Comparison of ENCODE assay signal across 11 cellular contexts in the genomic region with DNA sequence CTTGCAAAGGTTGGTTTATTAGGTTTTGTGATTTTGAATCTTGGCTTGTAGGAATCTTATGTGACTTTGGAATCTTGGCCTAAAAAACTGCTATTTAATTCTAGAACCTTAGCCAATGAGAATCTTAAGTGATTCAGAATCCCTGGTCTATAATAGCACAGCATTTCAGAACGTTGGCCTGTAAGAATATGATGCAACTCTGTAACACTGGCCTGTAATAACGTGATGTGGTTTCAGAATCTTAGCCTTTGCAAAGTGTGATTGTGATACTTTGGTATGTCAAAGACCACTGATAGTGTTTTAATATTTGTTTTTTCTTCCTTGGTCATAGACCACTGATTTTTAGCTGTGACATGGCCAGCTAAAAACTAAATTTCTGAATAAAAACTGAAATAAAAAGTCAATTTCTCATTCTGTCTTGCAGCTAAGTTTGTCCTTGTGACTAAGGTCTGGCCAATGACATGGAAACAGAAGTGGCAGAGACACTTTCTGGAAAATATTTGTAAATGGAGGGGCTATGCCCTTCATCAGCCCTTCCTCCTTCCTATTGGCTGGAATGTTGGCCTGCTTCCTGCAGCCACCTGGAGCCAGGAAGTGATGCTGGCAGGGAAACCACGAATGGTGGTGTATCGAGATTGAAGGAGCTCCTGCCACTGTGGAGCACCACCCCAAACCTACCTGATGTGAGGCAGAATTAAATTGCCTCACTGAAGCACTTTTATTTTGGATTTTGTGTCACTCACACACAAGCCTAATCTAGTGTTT. TPM values are rescaled to one million over a fixed set of nuclear protein-coding genes. Genes with fewer than 3 reads are reported as not detected.
DNase-seq lines count a peak whose midpoint lies in the region; FAIRE-seq and TF ChIP-seq lines count a peak whose summit lies in the region.
"Had no signal": no experiment of that assay in that cellular context is flagged by ENCODE, and none has a peak within 500 bp of the region (broad histone marks: within the 10 kb centered on the region; RNA-seq: fewer than 3 reads in every experiment).

No MANE protein-coding gene starts in this region.

- H3K36me3 Mint-ChIP-seq in endodermal cell (ENCODE audit: low read depth), result no peaks in the 10 kb centered on the region

- peak; percentile 37 for DNase-seq in NOMO-1 treated with DMSO at 0.1 percent for 48 hours (lab: John Stamatoyannopoulos, UW; ENCODE audit: unreplicated experiment)
- no peak for DNase-seq in NOMO-1 treated with dmso at 0.1 percent for 144 hours (lab: John Stamatoyannopoulos, UW; ENCODE audit: unreplicated experiment)
- DNase-seq in adipocyte (ENCODE audit: low read depth), result peak; percentile 94
- peak; percentile 78 for DNase-seq in glomerular visceral epithelial cell (ENCODE audit: extremely low spot score)
- peak; percentile 35 for DNase-seq in urothelium cell line (ENCODE audit: low spot score)
- DNase-seq in GM13976 (ENCODE audit: low spot score), result no peak
- no peak for DNase-seq in endodermal cell
- no peak for DNase-seq in spleen

- H3K9me3 Mint-ChIP-seq in endodermal cell, result peaks cover 22% of the 10 kb centered on the region

- TF ChIP-seq POLR2A in spleen (IDR thresholded peaks at IDR 0.05), result no peak

- no peak overlapping the region for H3K4me3 Mint-ChIP-seq in endodermal cell

- 93 to 100% methylated on average over 4 of the region's 4 CpGs for WGBS in endodermal cell (ENCODE audit: insufficient coverage in 1 of 2, insufficient read length in 1 of 2), 2 experiments
- 43 to 66% (median 59%) methylated on average over 4 of the region's 4 CpGs for WGBS in spleen, 5 donors

- peak; percentile 53 for FAIRE-seq in urothelium cell line (lab: Jason Lieb, UNC)
- FAIRE-seq: colon had no signal

- H3K4me3 ChIP-seq in adipocyte (ENCODE audit: low read length) (peak overlapping the region; percentile 6), endodermal cell (ENCODE audit: low read length) (no peak overlapping the region), spleen (no peak overlapping the region)
- H3K4me3 ChIP-seq: hepatocyte had no signal

- H3K27me3 ChIP-seq in adipocyte (replicated peaks; ENCODE audit: control insufficient read depth, insufficient read depth, low read length) (no peaks in the 10 kb centered on the region), endodermal cell (ENCODE audit: control insufficient read depth, insufficient read depth, low read length, poor library complexity, severe bottlenecking) (no peaks in the 10 kb centered on the region), spleen (replicated peaks in 1 of 7) (no peaks in the 10 kb centered on the region)
- H3K27me3 ChIP-seq: hepatocyte had no signal

- H3K9me3 ChIP-seq in adipocyte (ENCODE audit: control insufficient read depth, low read length), result peaks cover 19% of the 10 kb centered on the region
- H3K9me3 ChIP-seq in endodermal cell (ENCODE audit: control insufficient read depth, low read length), result peaks cover 26% of the 10 kb centered on the region
- H3K9me3 ChIP-seq in spleen, result peaks cover 3 to 31% (median 27%) of the 10 kb centered on the region in 8 donors

- H3K4me1 Mint-ChIP-seq in endodermal cell, result no peaks in the 10 kb centered on the region

- in situ Hi-C loops in GM13976 (cut with MboI; ENCODE audit: low sequenced_read_pairs, unreplicated experiment), result loop anchor here (25.0 kb wide), 1 partner anchor 224 kb away; no protein-coding TSS in a partner anchor

- TF ChIP-seq CTCF in GM13976 (IDR thresholded peaks at IDR 0.05; ENCODE audit: borderline replicate concordance, control extremely low read depth, extremely low read depth, insufficient read depth, missing control alignments) (no peak), endodermal cell (conservative IDR thresholded peaks at IDR 0.05) (no peak), spleen (IDR thresholded peaks at IDR 0.05 in 8 of 11, conservative IDR thresholded peaks at IDR 0.05 in 3 of 11) (no peak)

- H3K9ac ChIP-seq in adipocyte (ENCODE audit: low read length), result peak overlapping the region; percentile 78
- no peak overlapping the region for H3K9ac ChIP-seq in endodermal cell (ENCODE audit: extremely low read depth, low read length, poor library complexity, severe bottlenecking)

- intact Hi-C loops in spleen (cut with DNase I; ENCODE audit: low total_unique reads), result no loop called here

- no peak overlapping the region for H3K27ac Mint-ChIP-seq in endodermal cell

- H3K27ac ChIP-seq in endodermal cell (ENCODE audit: low read depth, low read length), result no peak overlapping the region
- H3K27ac ChIP-seq in spleen, result no peak overlapping the region
- H3K27ac ChIP-seq: 22Rv1, hepatocyte had no signal

- no peaks in the 10 kb centered on the region for H3K36me3 ChIP-seq in adipocyte (ENCODE audit: control insufficient read depth, insufficient read depth, low read length, severe bottlenecking)
- H3K36me3 ChIP-seq in endodermal cell (ENCODE audit: control insufficient read depth, insufficient read depth, low read length), result no peaks in the 10 kb centered on the region
- no peaks in the 10 kb centered on the region for H3K36me3 ChIP-seq in spleen

- H3K27me3 Mint-ChIP-seq in endodermal cell (ENCODE audit: insufficient read depth), result no peaks in the 10 kb centered on the region

- H3K4me1 ChIP-seq in adipocyte (ENCODE audit: control insufficient read depth, insufficient read depth, low read length) (peaks cover 25% of the 10 kb centered on the region), endodermal cell (ENCODE audit: control insufficient read depth, insufficient read depth, low read length) (no peaks in the 10 kb centered on the region), spleen (no peaks in the 10 kb centered on the region)

RNA-seq across cellular contexts. Expression of gene CORO2B, which starts 42.3 kb away (rescaled TPM):
- total RNA-seq in endodermal cell, result 1 to 10 TPM; 1.1 to 1.2 TPM
- 13.0 TPM for polyA plus RNA-seq in endodermal cell (2013, experiment 1 of 2)
- 12.1 TPM for polyA plus RNA-seq in endodermal cell (2013, experiment 2 of 2)
- total RNA-seq in spleen, result 1 to 10 TPM; 1.5 to 8.8 (median 4.5) TPM
- polyA plus RNA-seq in spleen, result 1 to 10 TPM in 2 of 3 donors, under 1 TPM in 1; 0.93 to 2.4 (median 1.2) TPM

Comparison
In these comparisons a context has a peak if more than half of its experiments do, and no peak if none do; other contexts are left out.
1. DNase-seq: peak in NOMO-1 treated with DMSO at 0.1 percent for 48 hours (single experiment), adipocyte (single experiment), glomerular visceral epithelial cell (single experiment) and urothelium cell line (single experiment); none in NOMO-1 treated with dmso at 0.1 percent for 144 hours (single experiment), GM13976 (single experiment), endodermal cell (single experiment) and spleen (single experiment).